In the genomic region with DNA sequence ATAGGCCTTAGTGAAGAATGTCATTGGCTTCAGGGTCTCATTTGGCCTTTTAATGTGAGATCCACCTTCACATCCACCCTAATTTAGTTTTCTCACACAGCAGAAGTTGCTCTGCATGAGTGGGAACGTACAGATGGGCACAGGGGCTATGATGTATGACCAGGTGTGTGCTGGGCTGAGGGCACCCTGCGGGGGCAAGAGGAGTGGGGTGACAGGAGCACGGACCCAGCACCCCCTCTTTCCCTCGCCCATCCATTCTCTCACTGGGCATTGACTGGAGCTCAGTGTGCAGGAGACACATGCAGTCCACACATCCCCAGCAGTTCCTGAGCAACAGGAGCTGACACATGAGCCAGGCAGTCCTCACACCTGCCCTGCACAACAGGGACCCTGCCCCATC, we compare ENCODE assay signal across 15 cellular contexts.
DNase-seq lines count a peak whose midpoint lies in the region; ATAC-seq lines count a peak whose summit lies in the region.
"Had no signal": no experiment of that assay in that cellular context is flagged by ENCODE, and none has a peak within 500 bp of the region (broad histone marks: within the 10 kb centered on the region; RNA-seq: fewer than 3 reads in every experiment).

No MANE protein-coding gene starts in this region.

- DNase-seq in cardiac septum (ENCODE audit: low spot score) (peak; percentile 53), right cardiac atrium (no peak), islet precursor cell (peak; percentile 21), hippocampal formation (lab: John Stamatoyannopoulos, UW) (no peak), GF-D8 (lab: John Stamatoyannopoulos, UW) (no peak)
- no peak for DNase-seq in stimulated activated effector memory CD8-positive, alpha-beta T cell treated with anti-CD3 and anti-CD28 coated beads, Interleukin-12 subunit alpha, Interleukin-12 subunit beta, amount 100 ng/mL, for 72 hours (ENCODE audit: low spot score in 2 of 2)
- DNase-seq in stimulated activated CD4-positive, alpha-beta T cell treated with anti-CD3 and anti-CD28 coated beads, Interleukin-4, amount 100 ng/mL, for 4 hours, result no peak
- DNase-seq: 8988T; Calu3; CD4-positive, alpha-beta T cell; DMS 273 treated with DMSO at 0.1 percent for 48 hours had no signal

- H3K4me1 ChIP-seq in right cardiac atrium (ENCODE audit: control insufficient read depth, insufficient read depth, low read length), result no peaks in the 10 kb centered on the region

- no peaks in the 10 kb centered on the region for H3K36me3 Mint-ChIP-seq in stimulated activated effector memory CD8-positive, alpha-beta T cell treated with anti-CD3 and anti-CD28 coated beads, Interleukin-12 subunit alpha, Interleukin-12 subunit beta, amount 100 ng/mL, for 72 hours

- no peaks in the 10 kb centered on the region for H3K27me3 ChIP-seq in right cardiac atrium (ENCODE audit: control insufficient read depth, insufficient read depth)
- H3K27me3 ChIP-seq: BLaER1 treated with 17β-estradiol and CSF1 and Interleukin-3, amounts not matched to agents 10 nM and 100 nM had no signal

- H3K4me3 ChIP-seq in right cardiac atrium (ENCODE audit: low read length), result no peak overlapping the region
- H3K4me3 ChIP-seq: BLaER1 treated with 17β-estradiol and CSF1 and Interleukin-3, amounts not matched to agents 10 nM and 100 nM; GM12878 had no signal

- H3K4me3 Mint-ChIP-seq in stimulated activated effector memory CD8-positive, alpha-beta T cell treated with anti-CD3 and anti-CD28 coated beads, Interleukin-12 subunit alpha, Interleukin-12 subunit beta, amount 100 ng/mL, for 72 hours, result no peak overlapping the region
- H3K4me3 Mint-ChIP-seq: CD4-positive, alpha-beta T cell had no signal

- intact Hi-C loops in cardiac septum (cut with DNase I), result no loop called here
- intact Hi-C loops in right cardiac atrium (cut with DNase I), result no loop called here

- H3K9me3 Mint-ChIP-seq in stimulated activated effector memory CD8-positive, alpha-beta T cell treated with anti-CD3 and anti-CD28 coated beads, Interleukin-12 subunit alpha, Interleukin-12 subunit beta, amount 100 ng/mL, for 72 hours, result no peaks in the 10 kb centered on the region
- H3K9me3 Mint-ChIP-seq: CD4-positive, alpha-beta T cell had no signal

- no peak overlapping the region for H3K27ac Mint-ChIP-seq in stimulated activated effector memory CD8-positive, alpha-beta T cell treated with anti-CD3 and anti-CD28 coated beads, Interleukin-12 subunit alpha, Interleukin-12 subunit beta, amount 100 ng/mL, for 72 hours
- H3K27ac Mint-ChIP-seq: CD4-positive, alpha-beta T cell had no signal

- ATAC-seq in right cardiac atrium, result no peak
- peak; percentile 16 for ATAC-seq in stimulated activated effector memory CD8-positive, alpha-beta T cell treated with anti-CD3 and anti-CD28 coated beads, Interleukin-12 subunit alpha, Interleukin-12 subunit beta, amount 100 ng/mL, for 72 hours
- ATAC-seq: GM12878, HCT116 had no signal

- 84% methylated on average over 4 of the region's 4 CpGs for WGBS in right cardiac atrium

- no peaks in the 10 kb centered on the region for H3K4me1 Mint-ChIP-seq in stimulated activated effector memory CD8-positive, alpha-beta T cell treated with anti-CD3 and anti-CD28 coated beads, Interleukin-12 subunit alpha, Interleukin-12 subunit beta, amount 100 ng/mL, for 72 hours

- H3K27ac ChIP-seq in right cardiac atrium (ENCODE audit: low read length), result no peak overlapping the region
- H3K27ac ChIP-seq: BLaER1 treated with 17β-estradiol and CSF1 and Interleukin-3, amounts not matched to agents 10 nM and 100 nM; HL-60 had no signal

- H3K9me3 ChIP-seq in right cardiac atrium (ENCODE audit: control insufficient read depth, low read length), result no peaks in the 10 kb centered on the region

Comparison
In these comparisons a context has a peak if more than half of its experiments do, and no peak if none do; other contexts are left out.
1. DNase-seq: peak in cardiac septum (single experiment) and islet precursor cell (single experiment); none in right cardiac atrium (0 of 3), stimulated activated effector memory CD8-positive, alpha-beta T cell treated with anti-CD3 and anti-CD28 coated beads, Interleukin-12 subunit alpha, Interleukin-12 subunit beta, amount 100 ng/mL, for 72 hours (0 of 2), hippocampal formation (0 of 2), stimulated activated CD4-positive, alpha-beta T cell treated with anti-CD3 and anti-CD28 coated beads, Interleukin-4, amount 100 ng/mL, for 4 hours (0 of 2) and GF-D8 (single experiment).